In the genomic region with DNA sequence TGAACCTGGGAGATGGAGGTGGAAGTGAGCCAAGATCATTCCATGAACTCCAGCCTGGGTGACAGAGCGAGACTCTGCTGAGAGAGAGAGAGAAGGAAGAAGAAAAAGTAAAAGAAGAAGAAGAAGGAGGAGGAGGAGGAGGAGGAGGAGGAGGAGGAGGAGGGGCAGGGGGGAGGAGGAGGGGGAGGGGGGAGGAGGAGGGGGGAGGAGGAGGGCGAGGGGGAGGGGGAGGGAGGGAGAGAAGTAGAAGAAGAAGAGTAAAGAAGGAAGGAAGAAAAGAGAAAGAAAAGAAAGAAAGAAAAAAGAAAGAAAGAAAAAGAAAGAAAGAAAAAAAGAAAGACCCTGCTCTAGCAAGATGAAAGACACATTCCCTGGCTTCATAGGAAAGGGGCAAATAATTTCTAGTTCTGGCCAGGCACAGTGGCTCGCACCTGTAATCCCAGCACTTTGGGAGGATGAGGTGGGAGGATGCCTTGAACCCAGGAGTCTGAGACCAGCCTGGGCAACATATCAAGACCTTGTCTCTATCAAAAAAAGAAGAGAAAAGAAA, we compare ENCODE assay signal across 18 cellular contexts. TPM values are rescaled to one million over a fixed set of nuclear protein-coding genes. Genes with fewer than 3 reads are reported as not detected.
DNase-seq lines count a peak whose midpoint lies in the region; ATAC-seq and TF ChIP-seq lines count a peak whose summit lies in the region.
"Had no signal": no experiment of that assay in that cellular context is flagged by ENCODE, and none has a peak within 500 bp of the region (broad histone marks: within the 10 kb centered on the region; RNA-seq: fewer than 3 reads in every experiment).

No MANE protein-coding gene starts in this region.

- H3K27me3 ChIP-seq in BLaER1 (no peaks in the 10 kb centered on the region), DND-41 (ENCODE audit: insufficient read depth, low read length, poor library complexity) (no peaks in the 10 kb centered on the region)
- H3K27me3 ChIP-seq: BE2C, testis had no signal

- peaks cover 82% of the 10 kb centered on the region for H3K4me1 Mint-ChIP-seq in activated T-helper 1 cell treated with anti-CD3 and anti-CD28 coated beads, Interleukin-12 subunit alpha, Interleukin-12 subunit beta, Interleukin-2, Interleukin-4 antibody, amounts not matched to agents 30 ng/mL and 10 ng/mL and 1 ng/mL, durations not matched to agents 14 hours and 24 hours and 36 hours (ENCODE audit: low read depth)
- H3K4me1 Mint-ChIP-seq in memory B cell (peaks cover 22% of the 10 kb centered on the region), chondrocyte (ENCODE audit: low read depth) (no peaks in the 10 kb centered on the region)
- H3K4me1 Mint-ChIP-seq: brain, endodermal cell, mesothelial cell of epicardium had no signal

- H3K9me3 ChIP-seq in BLaER1 (no peaks in the 10 kb centered on the region), DND-41 (ENCODE audit: insufficient read depth, low read length, severe bottlenecking) (no peaks in the 10 kb centered on the region)
- H3K9me3 ChIP-seq: BE2C, testis had no signal

- no peaks in the 10 kb centered on the region for H3K36me3 Mint-ChIP-seq in activated T-helper 1 cell treated with anti-CD3 and anti-CD28 coated beads, Interleukin-12 subunit alpha, Interleukin-12 subunit beta, Interleukin-2, Interleukin-4 antibody, amounts not matched to agents 30 ng/mL and 10 ng/mL and 1 ng/mL, durations not matched to agents 14 hours and 24 hours and 36 hours (ENCODE audit: low read depth)
- H3K36me3 Mint-ChIP-seq in memory B cell (no peaks in the 10 kb centered on the region), chondrocyte (ENCODE audit: low read depth) (no peaks in the 10 kb centered on the region)
- H3K36me3 Mint-ChIP-seq: brain, mesothelial cell of epicardium had no signal

- no peak for ATAC-seq in DND-41 (ENCODE audit: insufficient read depth, low read depth)
- no peak for ATAC-seq in memory B cell (ENCODE audit: low read depth)

- H3K4me3 ChIP-seq in BLaER1 (peak overlapping the region; percentile 47; the same call in 1 of the 2 replicates), DND-41 (ENCODE audit: low read depth in 1 of 2, low read length in 2 of 2) (peak overlapping the region in 1 of 2 experiments; percentile 33; a peak in 2 of 4 replicates)
- H3K4me3 ChIP-seq: PC-9, testis had no signal

- peak overlapping the region; percentile 64 for H3K4me3 Mint-ChIP-seq in activated T-helper 1 cell treated with anti-CD3 and anti-CD28 coated beads, Interleukin-12 subunit alpha, Interleukin-12 subunit beta, Interleukin-2, Interleukin-4 antibody, amounts not matched to agents 30 ng/mL and 10 ng/mL and 1 ng/mL, durations not matched to agents 14 hours and 24 hours and 36 hours
- H3K4me3 Mint-ChIP-seq in memory B cell, result peak overlapping the region; percentile 77
- no peak overlapping the region for H3K4me3 Mint-ChIP-seq in chondrocyte (ENCODE audit: unreplicated experiment)
- H3K4me3 Mint-ChIP-seq: brain, endodermal cell, mesothelial cell of epicardium had no signal

- H3K4me1 ChIP-seq in BLaER1, result peaks cover 75% of the 10 kb centered on the region
- H3K4me1 ChIP-seq in DND-41 (ENCODE audit: insufficient read depth, low read length), result peaks cover 81% of the 10 kb centered on the region
- H3K4me1 ChIP-seq: BE2C had no signal

- H4K20me1 ChIP-seq in BLaER1 (no peaks in the 10 kb centered on the region), DND-41 (ENCODE audit: insufficient read depth, low read length) (no peaks in the 10 kb centered on the region)

- peak overlapping the region; percentile 95 for H3K27ac Mint-ChIP-seq in activated T-helper 1 cell treated with anti-CD3 and anti-CD28 coated beads, Interleukin-12 subunit alpha, Interleukin-12 subunit beta, Interleukin-2, Interleukin-4 antibody, amounts not matched to agents 30 ng/mL and 10 ng/mL and 1 ng/mL, durations not matched to agents 14 hours and 24 hours and 36 hours
- H3K27ac Mint-ChIP-seq in memory B cell (no peak overlapping the region), chondrocyte (ENCODE audit: unreplicated experiment) (no peak overlapping the region)
- H3K27ac Mint-ChIP-seq: endodermal cell, mesothelial cell of epicardium had no signal

- DNase-seq in DND-41, result no peak
- DNase-seq in activated T-helper 1 cell treated with anti-CD3 and anti-CD28 coated beads, Interleukin-12 subunit alpha, Interleukin-12 subunit beta, Interleukin-2, Interleukin-4 antibody, amounts not matched to agents 30 ng/mL and 10 ng/mL and 1 ng/mL, durations not matched to agents 14 hours and 24 hours and 36 hours (ENCODE audit: low spot score), result no peak
- no peak for DNase-seq in memory B cell (ENCODE audit: low spot score in 2 of 2)
- no peak for DNase-seq in kidney glomerular epithelial cell (lab: John Stamatoyannopoulos, UW)
- DNase-seq in chondrocyte (ENCODE audit: low spot score), result no peak
- DNase-seq in G401 (ENCODE audit: low spot score), result no peak
- DNase-seq in Kasumi-1 (lab: John Stamatoyannopoulos, UW), result no peak
- DNase-seq: BE2C, foreskin melanocyte, Karpas-422, NCI-H510A treated with DMSO at 0.1 percent for 48 hours, PC-9, testis had no signal

- no peak overlapping the region for H2AFZ ChIP-seq in DND-41 (ENCODE audit: low read depth, low read length)
- H2AFZ ChIP-seq: PC-9 had no signal

- H3K4me2 ChIP-seq in BLaER1 (peak overlapping the region; percentile 92), DND-41 (ENCODE audit: insufficient read depth, low read length) (peak overlapping the region; percentile 49)
- H3K4me2 ChIP-seq: PC-9 had no signal

- no peaks in the 10 kb centered on the region for H3K36me3 ChIP-seq in BLaER1
- no peaks in the 10 kb centered on the region for H3K36me3 ChIP-seq in DND-41 (ENCODE audit: insufficient read depth, low read length)
- H3K36me3 ChIP-seq: BE2C had no signal

- H3K27me3 Mint-ChIP-seq in activated T-helper 1 cell treated with anti-CD3 and anti-CD28 coated beads, Interleukin-12 subunit alpha, Interleukin-12 subunit beta, Interleukin-2, Interleukin-4 antibody, amounts not matched to agents 30 ng/mL and 10 ng/mL and 1 ng/mL, durations not matched to agents 14 hours and 24 hours and 36 hours (ENCODE audit: insufficient read depth), result no peaks in the 10 kb centered on the region
- H3K27me3 Mint-ChIP-seq in memory B cell, result no peaks in the 10 kb centered on the region
- H3K27me3 Mint-ChIP-seq in chondrocyte (ENCODE audit: low read depth), result peaks cover 2% of the 10 kb centered on the region

- TF ChIP-seq CTCF in DND-41 (IDR thresholded peaks at IDR 0.05; ENCODE audit: borderline replicate concordance, extremely low read depth, low read length, poor library complexity, severe bottlenecking) (no peak), chondrocyte (IDR thresholded peaks at IDR 0.05) (no peak)

- no peaks in the 10 kb centered on the region for H3K9me3 Mint-ChIP-seq in activated T-helper 1 cell treated with anti-CD3 and anti-CD28 coated beads, Interleukin-12 subunit alpha, Interleukin-12 subunit beta, Interleukin-2, Interleukin-4 antibody, amounts not matched to agents 30 ng/mL and 10 ng/mL and 1 ng/mL, durations not matched to agents 14 hours and 24 hours and 36 hours
- no peaks in the 10 kb centered on the region for H3K9me3 Mint-ChIP-seq in memory B cell
- H3K9me3 Mint-ChIP-seq in chondrocyte (ENCODE audit: low read depth), result no peaks in the 10 kb centered on the region
- H3K9me3 Mint-ChIP-seq: brain, endodermal cell, mesothelial cell of epicardium had no signal

- intact Hi-C loops in activated T-helper 1 cell treated with anti-CD3 and anti-CD28 coated beads, Interleukin-12 subunit alpha, Interleukin-12 subunit beta, Interleukin-2, Interleukin-4 antibody, amounts not matched to agents 30 ng/mL and 10 ng/mL and 1 ng/mL, durations not matched to agents 14 hours and 24 hours and 36 hours (cut with micrococcal nuclease), result loop anchor here (5.0 kb wide), 1 partner anchor 350 kb away; no protein-coding TSS in a partner anchor

- peak overlapping the region; percentile 52 for H3K9ac ChIP-seq in BLaER1
- H3K9ac ChIP-seq in DND-41 (ENCODE audit: low read depth, low read length), result peak overlapping the region; percentile 62

- H3K79me2 ChIP-seq in DND-41 (ENCODE audit: insufficient read depth, low read length), result peaks cover 6% of the 10 kb centered on the region; the same call in 1 of the 2 replicates

- peak overlapping the region; percentile 68 for H3K27ac ChIP-seq in BLaER1
- peak overlapping the region; percentile 99 for H3K27ac ChIP-seq in DND-41 (ENCODE audit: low read length)
- H3K27ac ChIP-seq: PC-9, testis had no signal

- in situ Hi-C loops in G401 (cut with HindIII; ENCODE audit: low sequenced_read_pairs), result no loop called here

RNA-seq across cellular contexts. Expression of gene SOCS1, which starts 23.6 kb away (rescaled TPM):
- 158 and 161 TPM in 2 replicates for total RNA-seq in activated T-helper 1 cell treated with anti-CD3 and anti-CD28 coated beads, Interleukin-12 subunit alpha, Interleukin-12 subunit beta, Interleukin-2, Interleukin-4 antibody, amounts not matched to agents 30 ng/mL and 10 ng/mL and 1 ng/mL, durations not matched to agents 14 hours and 24 hours and 36 hours
- total RNA-seq in chondrocyte, result 2.7 to 4.6 TPM (median 3.6 TPM) in 3 replicates
- total RNA-seq in G401 (2014; rRNA removed; shearing (Covaris generic)), result 0.68 and 2.2 TPM in 2 replicates

RNA-seq across cellular contexts. Expression of gene TNP2, which starts 36.7 kb away (rescaled TPM):
- total RNA-seq in activated T-helper 1 cell treated with anti-CD3 and anti-CD28 coated beads, Interleukin-12 subunit alpha, Interleukin-12 subunit beta, Interleukin-2, Interleukin-4 antibody, amounts not matched to agents 30 ng/mL and 10 ng/mL and 1 ng/mL, durations not matched to agents 14 hours and 24 hours and 36 hours, result not detected in 2 replicates
- total RNA-seq in chondrocyte, result not detected in 3 replicates
- not detected in 2 replicates for total RNA-seq in G401 (2014; rRNA removed; shearing (Covaris generic))
- total RNA-seq: endodermal cell, mesothelial cell of epicardium, osteocyte, PC-9 had no signal

RNA-seq across cellular contexts. Expression of gene PRM3, which starts 41.1 kb away (rescaled TPM):
- total RNA-seq in activated T-helper 1 cell treated with anti-CD3 and anti-CD28 coated beads, Interleukin-12 subunit alpha, Interleukin-12 subunit beta, Interleukin-2, Interleukin-4 antibody, amounts not matched to agents 30 ng/mL and 10 ng/mL and 1 ng/mL, durations not matched to agents 14 hours and 24 hours and 36 hours, result not detected in 2 replicates
- total RNA-seq in chondrocyte, result not detected in 3 replicates
- total RNA-seq in G401 (2014; rRNA removed; shearing (Covaris generic)), result not detected in 2 replicates
- total RNA-seq: endodermal cell, mesothelial cell of epicardium, osteocyte, PC-9 had no signal

RNA-seq across cellular contexts. Expression of gene PRM2, which starts 43.9 kb away (rescaled TPM):
- total RNA-seq in activated T-helper 1 cell treated with anti-CD3 and anti-CD28 coated beads, Interleukin-12 subunit alpha, Interleukin-12 subunit beta, Interleukin-2, Interleukin-4 antibody, amounts not matched to agents 30 ng/mL and 10 ng/mL and 1 ng/mL, durations not matched to agents 14 hours and 24 hours and 36 hours, result not detected in 2 replicates
- not detected in 3 replicates for total RNA-seq in chondrocyte
- not detected in 2 replicates for total RNA-seq in G401 (2014; rRNA removed; shearing (Covaris generic))
- total RNA-seq: endodermal cell, mesothelial cell of epicardium, osteocyte, PC-9 had no signal

RNA-seq across cellular contexts. Expression of gene PRM1, which starts 48.8 kb away (rescaled TPM):
- total RNA-seq in activated T-helper 1 cell treated with anti-CD3 and anti-CD28 coated beads, Interleukin-12 subunit alpha, Interleukin-12 subunit beta, Interleukin-2, Interleukin-4 antibody, amounts not matched to agents 30 ng/mL and 10 ng/mL and 1 ng/mL, durations not matched to agents 14 hours and 24 hours and 36 hours, result not detected in 2 replicates
- not detected in 3 replicates for total RNA-seq in chondrocyte
- not detected in 2 replicates for total RNA-seq in G401 (2014; rRNA removed; shearing (Covaris generic))
- total RNA-seq: endodermal cell, mesothelial cell of epicardium, osteocyte, PC-9 had no signal

Comparison
In these comparisons a context has a peak if more than half of its experiments do, and no peak if none do; other contexts are left out.
1. RNA of gene SOCS1, which starts 23.6 kb away (total RNA-seq): 158 to 161 TPM in activated T-helper 1 cell treated with anti-CD3 and anti-CD28 coated beads, Interleukin-12 subunit alpha, Interleukin-12 subunit beta, Interleukin-2, Interleukin-4 antibody, amounts not matched to agents 30 ng/mL and 10 ng/mL and 1 ng/mL, durations not matched to agents 14 hours and 24 hours and 36 hours; 2.7 to 4.6 TPM in chondrocyte and 0.68 to 2.2 TPM in G401; every median in the first group is over 10 times any median in the second.